ENCODE assay signal across 8 cellular contexts in the genomic region with DNA sequence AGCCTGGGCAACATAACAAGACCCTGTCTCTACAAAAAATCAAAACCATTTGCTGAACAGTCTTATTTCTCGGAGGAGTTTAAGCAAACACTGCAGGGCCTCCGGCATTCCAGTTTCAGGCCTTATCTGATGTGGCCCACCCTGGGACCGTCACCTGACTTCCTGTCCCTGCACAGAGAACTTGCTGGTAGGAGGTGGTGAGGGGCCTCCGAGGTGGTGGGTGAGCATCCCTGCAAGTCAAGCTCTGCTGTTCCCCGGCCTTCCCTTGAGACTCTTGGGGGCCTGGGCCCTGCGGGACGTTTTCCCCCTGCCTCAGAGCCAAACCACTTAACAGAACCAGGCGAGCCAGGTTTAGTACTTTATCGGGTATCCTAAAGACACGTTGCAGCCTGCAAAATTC.
"Had no signal": no experiment of that assay in that cellular context is flagged by ENCODE, and none has a peak within 500 bp of the region (broad histone marks: within the 10 kb centered on the region; RNA-seq: fewer than 3 reads in every experiment).

No MANE protein-coding gene starts in this region.

- H3K9me3 ChIP-seq: left lung, pancreas, tibial nerve had no signal

- H3K27me3 Mint-ChIP-seq: activated CD4-positive, alpha-beta memory T cell treated with anti-CD3 and anti-CD28 coated beads for 36 hours had no signal

- ATAC-seq: left lung, pancreas had no signal

- H3K36me3 ChIP-seq: pancreas had no signal

- H3K27ac Mint-ChIP-seq: activated CD4-positive, alpha-beta memory T cell treated with anti-CD3 and anti-CD28 coated beads for 36 hours had no signal

- H3K27ac ChIP-seq: left lung, pancreas, tibial nerve had no signal

- H3K4me3 Mint-ChIP-seq: activated CD4-positive, alpha-beta memory T cell treated with anti-CD3 and anti-CD28 coated beads for 36 hours had no signal

- DNase-seq: activated CD4-positive, alpha-beta memory T cell treated with anti-CD3 and anti-CD28 coated beads for 36 hours; activated CD4-positive, CD25-positive, alpha-beta regulatory T cell treated with anti-CD3 and anti-CD28 coated beads, Interleukin-2, amount 50 U/mL, for 72 hours; foreskin melanocyte; head of caudate nucleus; left lung; pancreas; stimulated activated CD4-positive, alpha-beta T cell treated with anti-CD3 and anti-CD28 coated beads, Interleukin-4, amount 100 ng/mL, for 4 hours had no signal

- H3K27me3 ChIP-seq: left lung, pancreas, tibial nerve had no signal

- H3K4me3 ChIP-seq: left lung, pancreas, tibial nerve had no signal

- H3K9me3 Mint-ChIP-seq: activated CD4-positive, alpha-beta memory T cell treated with anti-CD3 and anti-CD28 coated beads for 36 hours had no signal
